In the genomic region with DNA sequence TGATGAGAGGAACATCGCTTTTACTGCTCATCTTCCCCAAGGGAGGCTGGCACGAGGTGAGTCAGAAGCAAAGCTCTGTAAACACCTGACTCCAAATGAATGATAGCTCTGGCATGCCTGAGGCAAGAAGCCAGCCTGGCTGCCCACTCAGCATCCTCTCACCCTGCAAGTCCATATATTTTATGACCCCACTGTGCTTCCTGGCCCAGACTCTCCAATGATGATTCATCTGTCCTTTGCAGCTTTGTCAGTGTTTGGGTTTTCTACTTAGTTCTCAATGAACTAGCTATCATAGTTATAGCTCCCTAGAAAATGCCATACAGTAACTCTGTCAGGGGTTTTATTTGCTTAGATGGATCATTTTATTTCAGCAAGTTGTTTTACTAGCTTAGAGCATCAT, we compare ENCODE assay signal across 16 cellular contexts. TPM values are rescaled to one million over a fixed set of nuclear protein-coding genes. Genes with fewer than 3 reads are reported as not detected.
DNase-seq lines count a peak whose midpoint lies in the region; ATAC-seq, FAIRE-seq and TF ChIP-seq lines count a peak whose summit lies in the region.
"Had no signal": no experiment of that assay in that cellular context is flagged by ENCODE, and none has a peak within 500 bp of the region (broad histone marks: within the 10 kb centered on the region; RNA-seq: fewer than 3 reads in every experiment).

No MANE protein-coding gene starts in this region.

- no peak overlapping the region for H3K23ac ChIP-seq in IMR-90 (ENCODE audit: low read depth, low read length)
- no peak overlapping the region for H3K23ac ChIP-seq in mesenchymal stem cell (ENCODE audit: low read length in 2 of 2)

- H3K9ac ChIP-seq in IMR-90 (ENCODE audit: low read depth, low read length): no peak overlapping the region
- H3K9ac ChIP-seq in mesenchymal stem cell (ENCODE audit: low read length): no peak overlapping the region

- no peaks in the 10 kb centered on the region; the same call in 1 of the 2 replicates for H3K9me1 ChIP-seq in IMR-90 (ENCODE audit: insufficient read depth, low read length)

- H4K91ac ChIP-seq in IMR-90 (ENCODE audit: insufficient read depth, low read depth, low read length) (no peak overlapping the region), mesenchymal stem cell (ENCODE audit: low read length) (no peak overlapping the region)

- no peak overlapping the region for H2AK9ac ChIP-seq in IMR-90 (replicated peaks; ENCODE audit: low read depth, low read length, poor library complexity)

- no peak overlapping the region for H2BK15ac ChIP-seq in IMR-90 (ENCODE audit: low read depth, low read length)
- no peak overlapping the region for H2BK15ac ChIP-seq in mesenchymal stem cell (ENCODE audit: low read depth, poor library complexity, severe bottlenecking)

- intact Hi-C loops in IMR-90 (cut with micrococcal nuclease) (no loop called here), gastrocnemius medialis (cut with DNase I; ENCODE audit: low total_unique reads) (no loop called here)

- H3K4me3 ChIP-seq in IMR-90 (ENCODE audit: insufficient read depth, low read depth, low read length): no peak overlapping the region
- no peak overlapping the region for H3K4me3 ChIP-seq in brain microvascular endothelial cell (ENCODE audit: low read depth, low read length)
- H3K4me3 ChIP-seq in mesenchymal stem cell (ENCODE audit: insufficient read depth in 1 of 2, low read depth in 1 of 2, low read length in 2 of 2): no peak overlapping the region
- no peak overlapping the region for H3K4me3 ChIP-seq in small intestine (ENCODE audit: low read depth in 1 of 2, low read length in 2 of 2)
- H3K4me3 ChIP-seq in gastrocnemius medialis: no peak overlapping the region
- H3K4me3 ChIP-seq: GM12878, K562, tibial nerve had no signal

- H3K4me1 ChIP-seq in IMR-90 (ENCODE audit: control insufficient read depth, insufficient read depth, low read length): no peaks in the 10 kb centered on the region
- no peaks in the 10 kb centered on the region for H3K4me1 ChIP-seq in mesenchymal stem cell (ENCODE audit: control insufficient read depth, insufficient read depth, low read depth, low read length)
- H3K4me1 ChIP-seq in small intestine (ENCODE audit: control insufficient read depth in 2 of 2, insufficient read depth in 1 of 2, low read depth in 1 of 2, low read length in 1 of 2): no peaks in the 10 kb centered on the region
- H3K4me1 ChIP-seq in gastrocnemius medialis: no peaks in the 10 kb centered on the region
- H3K4me1 ChIP-seq: tibial nerve had no signal

- TF ChIP-seq RAD21 in IMR-90 (IDR thresholded peaks at IDR 0.05; ENCODE audit: low read length): no peak

- H3K36me3 ChIP-seq in IMR-90 (ENCODE audit: control insufficient read depth, insufficient read depth, low read length): no peaks in the 10 kb centered on the region
- no peaks in the 10 kb centered on the region for H3K36me3 ChIP-seq in brain microvascular endothelial cell (replicated peaks)
- no peaks in the 10 kb centered on the region for H3K36me3 ChIP-seq in mesenchymal stem cell (ENCODE audit: control insufficient read depth in 1 of 2, insufficient read depth in 2 of 2, low read depth in 1 of 2, low read length in 2 of 2)
- no peaks in the 10 kb centered on the region for H3K36me3 ChIP-seq in small intestine (ENCODE audit: control insufficient read depth in 2 of 2, insufficient read depth in 2 of 2, low read length in 2 of 2)
- no peaks in the 10 kb centered on the region for H3K36me3 ChIP-seq in gastrocnemius medialis
- H3K36me3 ChIP-seq: tibial nerve had no signal

- H3K9me3 ChIP-seq in IMR-90 (ENCODE audit: control insufficient read depth, insufficient read depth, low read length): no peaks in the 10 kb centered on the region
- H3K9me3 ChIP-seq in mesenchymal stem cell (ENCODE audit: control insufficient read depth, low read length): no peaks in the 10 kb centered on the region
- H3K9me3 ChIP-seq in small intestine (ENCODE audit: control insufficient read depth, low read depth): no peaks in the 10 kb centered on the region
- no peaks in the 10 kb centered on the region for H3K9me3 ChIP-seq in gastrocnemius medialis
- H3K9me3 ChIP-seq: tibial nerve had no signal

- H2AFZ ChIP-seq in IMR-90 (replicated peaks; ENCODE audit: low read length, poor library complexity): no peak overlapping the region
- no peak overlapping the region for H2AFZ ChIP-seq in mesenchymal stem cell (ENCODE audit: low read depth, low read length)

- TF ChIP-seq POLR2A in IMR-90 (IDR thresholded peaks at IDR 0.05; ENCODE audit: low read depth, low read length) (no peak), gastrocnemius medialis (IDR thresholded peaks at IDR 0.05) (no peak)

- CTCF ChIA-PET in IMR-90 (lab: Yijun Ruan, JAX): interaction anchor here (0.7 to 0.8 kb wide), 2 partner anchors 10 to 164 kb away, joined by 3 to 5 read pairs; no protein-coding TSS in a partner anchor

- H2BK20ac ChIP-seq in IMR-90 (ENCODE audit: low read depth, low read length): no peak overlapping the region

- H2AK5ac ChIP-seq in IMR-90 (ENCODE audit: low read depth, low read length) (no peak overlapping the region), mesenchymal stem cell (ENCODE audit: low read length, severe bottlenecking) (no peak overlapping the region)

- no peak overlapping the region for H3K4ac ChIP-seq in IMR-90 (ENCODE audit: low read depth, low read length)
- H3K4ac ChIP-seq in mesenchymal stem cell (ENCODE audit: low read depth in 1 of 2, low read length in 2 of 2): no peak overlapping the region

- H3K14ac ChIP-seq in IMR-90 (replicated peaks; ENCODE audit: low read depth, low read length) (no peak overlapping the region), mesenchymal stem cell (ENCODE audit: low read length in 2 of 2) (no peak overlapping the region)

- H3K79me1 ChIP-seq in IMR-90 (ENCODE audit: low read depth in 1 of 2, low read length in 2 of 2) (no peaks in the 10 kb centered on the region), mesenchymal stem cell (replicated peaks; ENCODE audit: low read length, poor library complexity, severe bottlenecking) (no peaks in the 10 kb centered on the region)

- H3K4me2 ChIP-seq in IMR-90 (ENCODE audit: low read depth, low read length): no peak overlapping the region
- no peak overlapping the region for H3K4me2 ChIP-seq in mesenchymal stem cell (ENCODE audit: low read length, poor library complexity, severe bottlenecking)

- no peak overlapping the region for H4K5ac ChIP-seq in IMR-90 (ENCODE audit: low read depth, low read length)

- H3K18ac ChIP-seq in IMR-90 (ENCODE audit: low read depth, low read length) (no peak overlapping the region), mesenchymal stem cell (ENCODE audit: low read depth in 1 of 2, low read length in 2 of 2) (no peak overlapping the region)

- dilution Hi-C loops in IMR-90 (cut with HindIII; ENCODE audit: low sequenced_read_pairs, unreplicated experiment): no loop called here

- no peak overlapping the region for H4K8ac ChIP-seq in IMR-90 (ENCODE audit: low read depth in 2 of 2, low read length in 2 of 2)
- no peak overlapping the region for H4K8ac ChIP-seq in mesenchymal stem cell (ENCODE audit: low read length)

- no peak overlapping the region for H3K56ac ChIP-seq in IMR-90 (ENCODE audit: extremely low read depth, insufficient read depth, low read length)

- TF ChIP-seq CTCF in IMR-90 (conservative IDR thresholded peaks at IDR 0.05; ENCODE audit: low read depth, low read length) (no peak), brain microvascular endothelial cell (IDR thresholded peaks at IDR 0.05; ENCODE audit: low read depth, low read length, missing control alignments) (no peak), gastrocnemius medialis (IDR thresholded peaks at IDR 0.05 in 4 of 5, conservative IDR thresholded peaks at IDR 0.05 in 1 of 5) (no peak)

- in situ Hi-C loops in IMR-90 (cut with MboI; ENCODE audit: low sequenced_read_pairs): no loop called here
- in situ Hi-C loops in brain microvascular endothelial cell (cut with HindIII; ENCODE audit: low pct_ligation_motif_present, low sequenced_read_pairs): no loop called here
- in situ Hi-C loops in gastrocnemius medialis (cut with MboI; ENCODE audit: low sequenced_read_pairs in 4 of 4): no loop called here

- H4K20me1 ChIP-seq in IMR-90 (ENCODE audit: insufficient read depth, low read length): no peaks in the 10 kb centered on the region

- H2BK12ac ChIP-seq in mesenchymal stem cell (ENCODE audit: low read length in 2 of 2): no peak overlapping the region

- 33% methylated on average over 1 of the region's 2 CpGs; no CpG with 5 or more reads in 1 of the 2 experiments for WGBS in IMR-90 (ENCODE audit: extremely low coverage in 2 of 2, insufficient read length in 1 of 2), 2 experiments
- 8% methylated on average over 2 of the region's 2 CpGs for WGBS in mesenchymal stem cell
- WGBS in small intestine, 3 donors: 68 to 79% (median 71%) methylated on average over 2 of the region's 2 CpGs

- no peak for FAIRE-seq in small intestine (lab: Jason Lieb, UNC)
- FAIRE-seq: GM12878, GM19239, H1, K562, TTC549 had no signal

- H3K27me3 ChIP-seq in IMR-90 (ENCODE audit: control insufficient read depth, insufficient read depth, low read length) (peaks cover 1% of the 10 kb centered on the region; the same call in 1 of the 2 replicates), brain microvascular endothelial cell (replicated peaks) (no peaks in the 10 kb centered on the region), mesenchymal stem cell (ENCODE audit: control insufficient read depth in 1 of 2, insufficient read depth in 1 of 2, low read length in 2 of 2) (peaks cover 14 to 38% of the 10 kb centered on the region in 2 experiments), small intestine (ENCODE audit: control insufficient read depth in 2 of 2, insufficient read depth in 2 of 2, low read length in 2 of 2) (peaks cover 0 to 6% of the 10 kb centered on the region in 2 donors), gastrocnemius medialis (no peaks in the 10 kb centered on the region)
- H3K27me3 ChIP-seq: tibial nerve had no signal

- DNase-seq in EH (ENCODE audit: low read depth) (peak; percentile 72), IMR-90 (peak; percentile 1), brain microvascular endothelial cell (peak; percentile 1), mesenchymal stem cell (peak; percentile 6), small intestine (no peak), germinal center (ENCODE audit: low spot score) (no peak), gastrocnemius medialis (no peak), NCI-H128 (lab: John Stamatoyannopoulos, UW; ENCODE audit: unreplicated experiment) (no peak)
- DNase-seq: glutamatergic neuron, NCI-H2029 treated with DMSO at 0.1 percent for 48 hours had no signal

- ATAC-seq in IMR-90 (ENCODE audit: low read depth): no peak
- ATAC-seq in gastrocnemius medialis: no peak
- ATAC-seq: GM12878, K562 had no signal

- POLR2A ChIA-PET in IMR-90 (lab: Charles Lee; ENCODE audit: unreplicated experiment): no interaction called here

- H2BK5ac ChIP-seq in IMR-90 (ENCODE audit: low read depth, low read length, poor library complexity, severe bottlenecking): no peak overlapping the region
- H2BK5ac ChIP-seq in mesenchymal stem cell (ENCODE audit: low read depth, low read length, poor library complexity, severe bottlenecking): no peak overlapping the region

- H2BK120ac ChIP-seq in IMR-90 (ENCODE audit: low read depth, low read length): no peak overlapping the region
- no peak overlapping the region for H2BK120ac ChIP-seq in mesenchymal stem cell (ENCODE audit: low read depth, low read length)

- H3K27ac ChIP-seq in IMR-90 (ENCODE audit: insufficient read depth, low read length) (no peak overlapping the region), brain microvascular endothelial cell (no peak overlapping the region), mesenchymal stem cell (ENCODE audit: low read length, poor library complexity, severe bottlenecking) (no peak overlapping the region), small intestine (ENCODE audit: low read depth in 1 of 2, low read length in 1 of 2) (no peak overlapping the region), gastrocnemius medialis (no peak overlapping the region)
- H3K27ac ChIP-seq: tibial nerve had no signal

- no TSS peak for BruUV-seq in IMR-90 (replicated peaks; lab: Mats Ljungman, UMichigan)

RNA-seq across cellular contexts. Expression of a gene that starts 52.1 kb away (rescaled TPM):
- 0.18 TPM in 1 of 2 replicates, not detected in the other for total RNA-seq in IMR-90 (2012; rRNA removed)
- polyA plus RNA-seq in IMR-90 (2012; rRNA removed): not detected in 2 replicates
- 0.01 and 0.04 TPM in 2 replicates for polyA plus RNA-seq in IMR-90 (2012; cell fraction: cytosol; rRNA removed)
- 0.03 TPM in 2 replicates for polyA plus RNA-seq in IMR-90 (2012; cell fraction: nucleus; rRNA removed; ENCODE audit: low replicate concordance)
- polyA plus RNA-seq in mesenchymal stem cell (2013, experiment 1 of 2): 0.07 TPM
- 0.01 TPM for polyA plus RNA-seq in mesenchymal stem cell (2013, experiment 2 of 2)
- under 1 TPM in 1 of 3 donors, not detected in 2; 0.25 TPM for polyA plus RNA-seq in small intestine
- total RNA-seq in gastrocnemius medialis: under 1 TPM in 3 of 4 donors, not detected in 1; 0.18 to 0.27 (median 0.20) TPM
- total RNA-seq: K562 had no signal

Comparison
In these comparisons a context has a peak if more than half of its experiments do, and no peak if none do; other contexts are left out.
1. DNase-seq: peak in EH (single experiment), IMR-90 (single experiment), brain microvascular endothelial cell (single experiment) and mesenchymal stem cell (single experiment); none in small intestine (single experiment), germinal center (single experiment), gastrocnemius medialis (0 of 2) and NCI-H128 (single experiment).